In the genomic region with DNA sequence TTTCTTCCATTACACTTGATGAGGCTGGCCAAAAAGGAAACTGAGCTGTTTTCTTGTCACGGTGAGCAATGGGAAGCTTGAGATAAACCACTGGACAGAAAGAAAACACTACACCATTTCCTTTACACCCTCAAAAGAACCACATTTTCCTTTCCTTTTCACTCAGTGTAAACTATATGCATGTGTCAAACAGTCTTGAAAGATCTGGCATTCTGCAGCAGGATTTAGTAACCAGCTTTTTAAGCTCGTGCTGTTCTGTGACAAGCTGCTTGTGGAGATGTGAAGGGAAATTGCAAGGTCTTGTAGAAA, we compare ENCODE assay signal across 13 cellular contexts.
DNase-seq lines count a peak whose midpoint lies in the region; ATAC-seq, FAIRE-seq and TF ChIP-seq lines count a peak whose summit lies in the region.
"Had no signal": no experiment of that assay in that cellular context is flagged by ENCODE, and none has a peak within 500 bp of the region (broad histone marks: within the 10 kb centered on the region; RNA-seq: fewer than 3 reads in every experiment).

No MANE protein-coding gene starts in this region.

- H3K4me3 ChIP-seq in PC-3 (ENCODE audit: low read length) (peak overlapping the region; percentile 2; the same call in 1 of the 2 replicates), endocrine pancreas (ENCODE audit: control insufficient read depth, insufficient read depth, low read length) (peak overlapping the region; percentile 23), neuronal stem cell (ENCODE audit: low read length in 2 of 2) (no peak overlapping the region)
- H3K4me3 ChIP-seq: A549, heart left ventricle, uterus had no signal

- H2AK5ac ChIP-seq in neuronal stem cell (ENCODE audit: low read depth, low read length): no peak overlapping the region

- H2BK12ac ChIP-seq in neuronal stem cell (ENCODE audit: low read length): no peak overlapping the region

- TF ChIP-seq CTCF in PC-3 (conservative IDR thresholded peaks at IDR 0.05; ENCODE audit: low read depth, low read length): no peak

- H3K36me3 Mint-ChIP-seq in activated CD4-positive, alpha-beta T cell treated with anti-CD3 and anti-CD28 coated beads, Interleukin-2, amount 10 ng/mL, durations not matched to agents 24 days and 14 days (ENCODE audit: low read depth): no peaks in the 10 kb centered on the region

- H4K8ac ChIP-seq in neuronal stem cell (ENCODE audit: low read depth, low read length): no peak overlapping the region

- peak; percentile 33; the same call in 1 of the 2 replicates for ATAC-seq in PC-3
- ATAC-seq in HG03432 (IDR thresholded peaks at IDR 0.05; ENCODE audit: unreplicated experiment): no peak
- ATAC-seq: A549 had no signal

- H3K4ac ChIP-seq in neuronal stem cell (ENCODE audit: low read length): no peak overlapping the region

- H3K9me3 ChIP-seq in PC-3 (ENCODE audit: low read length): no peaks in the 10 kb centered on the region
- no peaks in the 10 kb centered on the region for H3K9me3 ChIP-seq in endocrine pancreas (ENCODE audit: control insufficient read depth, low read length)
- H3K9me3 ChIP-seq in neuronal stem cell (replicated peaks in 1 of 2; ENCODE audit: control insufficient read depth in 2 of 2, insufficient read depth in 1 of 2, low read depth in 1 of 2, low read length in 2 of 2): no peaks in the 10 kb centered on the region
- H3K9me3 ChIP-seq: A549, heart left ventricle, uterus had no signal

- H3K36me3 ChIP-seq in PC-3 (ENCODE audit: low read depth, low read length): no peaks in the 10 kb centered on the region
- no peaks in the 10 kb centered on the region for H3K36me3 ChIP-seq in endocrine pancreas (ENCODE audit: control insufficient read depth, insufficient read depth, low read length)
- peaks cover 0 to 11% of the 10 kb centered on the region in 2 donors for H3K36me3 ChIP-seq in neuronal stem cell (replicated peaks in 1 of 2; ENCODE audit: control insufficient read depth in 2 of 2, insufficient read depth in 2 of 2, low read length in 2 of 2)
- H3K36me3 ChIP-seq: uterus had no signal

- CTCF ChIA-PET in PC-3 (lab: Charles Lee): no interaction called here

- H3K27me3 Mint-ChIP-seq in activated CD4-positive, alpha-beta T cell treated with anti-CD3 and anti-CD28 coated beads, Interleukin-2, amount 10 ng/mL, durations not matched to agents 24 days and 14 days: no peaks in the 10 kb centered on the region

- peaks cover 2% of the 10 kb centered on the region for H3K79me1 ChIP-seq in neuronal stem cell (ENCODE audit: low read depth, low read length)

- H3K27ac ChIP-seq in PC-3 (ENCODE audit: low read length): peak overlapping the region; percentile 49
- no peak overlapping the region for H3K27ac ChIP-seq in neuronal stem cell (replicated peaks; ENCODE audit: low read length)
- H3K27ac ChIP-seq: heart left ventricle, uterus had no signal

- no peak overlapping the region for H2BK15ac ChIP-seq in neuronal stem cell (ENCODE audit: low read length)

- POLR2A ChIA-PET in PC-3 (lab: Charles Lee; ENCODE audit: unreplicated experiment): interaction anchor here (0.6 to 0.7 kb wide), 5 partner anchors 131 to 786 kb away, joined by 3 to 7 read pairs (median 3); no protein-coding TSS in a partner anchor

- H2AFZ ChIP-seq in PC-3 (ENCODE audit: low read length): peak overlapping the region; percentile 35
- no peak overlapping the region for H2AFZ ChIP-seq in neuronal stem cell (ENCODE audit: low read length)

- no peak overlapping the region for H2BK120ac ChIP-seq in neuronal stem cell (ENCODE audit: low read depth, low read length)

- no CpG with 5 or more reads among the region's 2 CpGs for WGBS in neuronal stem cell (ENCODE audit: extremely low coverage in 2 of 2, insufficient read length in 2 of 2, insufficient replicate concordance in 1 of 2), 2 donors

- no peak overlapping the region for H3K14ac ChIP-seq in neuronal stem cell (ENCODE audit: low read length)

- DNase-seq in activated CD4-positive, alpha-beta T cell treated with anti-CD3 and anti-CD28 coated beads, Interleukin-2, amount 10 ng/mL, durations not matched to agents 24 days and 14 days: peak; percentile 77
- DNase-seq in activated CD4-positive, alpha-beta T cell treated with anti-CD3 and anti-CD28 coated beads for 4 hours: no peak
- DNase-seq in PC-3: peak; percentile 87
- DNase-seq in pulmonary artery endothelial cell (ENCODE audit: low read depth, low spot score): peak; percentile 80
- no peak for DNase-seq in urothelium cell line (ENCODE audit: low spot score)
- DNase-seq in neuronal stem cell (ENCODE audit: low spot score): no peak
- DNase-seq: anterior cingulate cortex, heart left ventricle, T1000, uterus had no signal

- H3F3A ChIP-seq in PC-3 (ENCODE audit: low read length, unreplicated experiment): peaks cover 6% of the 10 kb centered on the region

- peaks cover 3% of the 10 kb centered on the region for H3K9me3 Mint-ChIP-seq in activated CD4-positive, alpha-beta T cell treated with anti-CD3 and anti-CD28 coated beads, Interleukin-2, amount 10 ng/mL, durations not matched to agents 24 days and 14 days

- peak overlapping the region; percentile 1; the same call in 1 of the 2 replicates for H3K9ac ChIP-seq in PC-3 (ENCODE audit: low read length)
- H3K9ac ChIP-seq in endocrine pancreas (ENCODE audit: control insufficient read depth, insufficient read depth, low read length): no peak overlapping the region
- H3K9ac ChIP-seq in neuronal stem cell (ENCODE audit: low read depth, low read length, poor library complexity): no peak overlapping the region

- no peak overlapping the region for H2BK5ac ChIP-seq in neuronal stem cell (ENCODE audit: low read length)

- H3K4me2 ChIP-seq in PC-3 (ENCODE audit: low read length): peak overlapping the region; percentile 43
- H3K4me2 ChIP-seq in neuronal stem cell (ENCODE audit: insufficient read depth, low read length, poor library complexity, severe bottlenecking): no peak overlapping the region
- H3K4me2 ChIP-seq: A549 had no signal

- H3K9me2 ChIP-seq in PC-3 (replicated peaks; ENCODE audit: low read length): no peaks in the 10 kb centered on the region

- H3K79me2 ChIP-seq in PC-3 (ENCODE audit: low read length): no peaks in the 10 kb centered on the region

- H3K27ac Mint-ChIP-seq in activated CD4-positive, alpha-beta T cell treated with anti-CD3 and anti-CD28 coated beads, Interleukin-2, amount 10 ng/mL, durations not matched to agents 24 days and 14 days: peak overlapping the region; percentile 70

- FAIRE-seq in urothelium cell line (lab: Jason Lieb, UNC): no peak
- FAIRE-seq: A549 had no signal

- no peak overlapping the region for H3K18ac ChIP-seq in neuronal stem cell (ENCODE audit: low read length)

- peak overlapping the region; percentile 56 for H3K4me3 Mint-ChIP-seq in activated CD4-positive, alpha-beta T cell treated with anti-CD3 and anti-CD28 coated beads, Interleukin-2, amount 10 ng/mL, durations not matched to agents 24 days and 14 days

- BruUV-seq in PC-3 (replicated peaks; lab: Mats Ljungman, UMichigan): no TSS peak

- H3K27me3 ChIP-seq in PC-3 (ENCODE audit: low read length) (no peaks in the 10 kb centered on the region), endocrine pancreas (ENCODE audit: control insufficient read depth, insufficient read depth, low read length) (no peaks in the 10 kb centered on the region), neuronal stem cell (ENCODE audit: control insufficient read depth in 3 of 3, insufficient read depth in 3 of 3, low read depth in 1 of 3, low read length in 3 of 3) (no peaks in the 10 kb centered on the region)
- H3K27me3 ChIP-seq: heart left ventricle, uterus had no signal

- intact Hi-C loops in activated CD4-positive, alpha-beta T cell treated with anti-CD3 and anti-CD28 coated beads, Interleukin-2, amount 10 ng/mL, durations not matched to agents 24 days and 14 days (cut with micrococcal nuclease): loop anchor here (1.0 to 10.0 kb wide), 5 partner anchors 159 to 987 kb away; a partner anchor contains a TSS
- intact Hi-C loops in PC-3 (cut with micrococcal nuclease): loop anchor here (5.0 to 10.0 kb wide), 2 partner anchors 320 to 403 kb away; no protein-coding TSS in a partner anchor

- H3K4me1 ChIP-seq in PC-3 (ENCODE audit: insufficient read depth, low read length): peaks cover 33% of the 10 kb centered on the region
- peaks cover 10% of the 10 kb centered on the region for H3K4me1 ChIP-seq in endocrine pancreas (ENCODE audit: control insufficient read depth, insufficient read depth, low read length)
- peaks cover 14 to 22% of the 10 kb centered on the region in 2 donors for H3K4me1 ChIP-seq in neuronal stem cell (ENCODE audit: control insufficient read depth in 2 of 2, insufficient read depth in 1 of 2, low read depth in 1 of 2, low read length in 2 of 2)
- H3K4me1 ChIP-seq: uterus had no signal

- H3K23ac ChIP-seq in neuronal stem cell (ENCODE audit: low read depth, low read length, poor library complexity): no peak overlapping the region

- H4K20me1 ChIP-seq in PC-3 (ENCODE audit: low read length): no peaks in the 10 kb centered on the region

- H4K91ac ChIP-seq in neuronal stem cell (ENCODE audit: low read depth, low read length, poor library complexity): no peak overlapping the region

- peaks cover 24% of the 10 kb centered on the region for H3K4me1 Mint-ChIP-seq in activated CD4-positive, alpha-beta T cell treated with anti-CD3 and anti-CD28 coated beads, Interleukin-2, amount 10 ng/mL, durations not matched to agents 24 days and 14 days

Comparison
In these comparisons a context has a peak if more than half of its experiments do, and no peak if none do; other contexts are left out.
1. DNase-seq: peak in activated CD4-positive, alpha-beta T cell treated with anti-CD3 and anti-CD28 coated beads, Interleukin-2, amount 10 ng/mL, durations not matched to agents 24 days and 14 days (single experiment), PC-3 (single experiment) and pulmonary artery endothelial cell (single experiment); none in activated CD4-positive, alpha-beta T cell treated with anti-CD3 and anti-CD28 coated beads for 4 hours (0 of 2), urothelium cell line (single experiment) and neuronal stem cell (single experiment).
2. H3K4me3 ChIP-seq: peak in PC-3 (single experiment) and endocrine pancreas (single experiment); none in neuronal stem cell (0 of 2).